In the genomic region with DNA sequence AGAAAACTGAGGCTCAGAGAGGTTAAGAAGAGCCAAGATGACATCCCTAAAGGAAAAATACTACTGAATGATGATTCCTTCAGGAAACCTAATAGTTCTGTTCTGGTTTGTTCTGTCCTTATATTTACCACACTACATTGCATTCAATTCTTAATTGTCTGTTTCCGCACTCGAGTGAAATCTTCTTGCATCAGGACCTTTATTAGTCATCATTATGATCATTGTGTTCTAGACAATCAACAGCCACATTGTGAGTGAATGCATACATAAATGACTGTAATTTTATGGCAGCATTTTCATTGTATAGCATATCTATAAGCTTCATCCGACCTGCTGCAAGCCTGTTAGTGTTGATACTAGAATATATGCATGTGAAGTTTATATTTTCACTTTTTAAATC, we compare ENCODE assay signal across 1 cellular context.
TF ChIP-seq lines count a peak whose summit lies in the region.

No MANE protein-coding gene starts in this region.

TF ChIP-seq in GM23338, 12 proteins besides CTCF, POLR2A, EP300 and RAD21 (continued from another document):
- TF ChIP-seq, protein P1, sequence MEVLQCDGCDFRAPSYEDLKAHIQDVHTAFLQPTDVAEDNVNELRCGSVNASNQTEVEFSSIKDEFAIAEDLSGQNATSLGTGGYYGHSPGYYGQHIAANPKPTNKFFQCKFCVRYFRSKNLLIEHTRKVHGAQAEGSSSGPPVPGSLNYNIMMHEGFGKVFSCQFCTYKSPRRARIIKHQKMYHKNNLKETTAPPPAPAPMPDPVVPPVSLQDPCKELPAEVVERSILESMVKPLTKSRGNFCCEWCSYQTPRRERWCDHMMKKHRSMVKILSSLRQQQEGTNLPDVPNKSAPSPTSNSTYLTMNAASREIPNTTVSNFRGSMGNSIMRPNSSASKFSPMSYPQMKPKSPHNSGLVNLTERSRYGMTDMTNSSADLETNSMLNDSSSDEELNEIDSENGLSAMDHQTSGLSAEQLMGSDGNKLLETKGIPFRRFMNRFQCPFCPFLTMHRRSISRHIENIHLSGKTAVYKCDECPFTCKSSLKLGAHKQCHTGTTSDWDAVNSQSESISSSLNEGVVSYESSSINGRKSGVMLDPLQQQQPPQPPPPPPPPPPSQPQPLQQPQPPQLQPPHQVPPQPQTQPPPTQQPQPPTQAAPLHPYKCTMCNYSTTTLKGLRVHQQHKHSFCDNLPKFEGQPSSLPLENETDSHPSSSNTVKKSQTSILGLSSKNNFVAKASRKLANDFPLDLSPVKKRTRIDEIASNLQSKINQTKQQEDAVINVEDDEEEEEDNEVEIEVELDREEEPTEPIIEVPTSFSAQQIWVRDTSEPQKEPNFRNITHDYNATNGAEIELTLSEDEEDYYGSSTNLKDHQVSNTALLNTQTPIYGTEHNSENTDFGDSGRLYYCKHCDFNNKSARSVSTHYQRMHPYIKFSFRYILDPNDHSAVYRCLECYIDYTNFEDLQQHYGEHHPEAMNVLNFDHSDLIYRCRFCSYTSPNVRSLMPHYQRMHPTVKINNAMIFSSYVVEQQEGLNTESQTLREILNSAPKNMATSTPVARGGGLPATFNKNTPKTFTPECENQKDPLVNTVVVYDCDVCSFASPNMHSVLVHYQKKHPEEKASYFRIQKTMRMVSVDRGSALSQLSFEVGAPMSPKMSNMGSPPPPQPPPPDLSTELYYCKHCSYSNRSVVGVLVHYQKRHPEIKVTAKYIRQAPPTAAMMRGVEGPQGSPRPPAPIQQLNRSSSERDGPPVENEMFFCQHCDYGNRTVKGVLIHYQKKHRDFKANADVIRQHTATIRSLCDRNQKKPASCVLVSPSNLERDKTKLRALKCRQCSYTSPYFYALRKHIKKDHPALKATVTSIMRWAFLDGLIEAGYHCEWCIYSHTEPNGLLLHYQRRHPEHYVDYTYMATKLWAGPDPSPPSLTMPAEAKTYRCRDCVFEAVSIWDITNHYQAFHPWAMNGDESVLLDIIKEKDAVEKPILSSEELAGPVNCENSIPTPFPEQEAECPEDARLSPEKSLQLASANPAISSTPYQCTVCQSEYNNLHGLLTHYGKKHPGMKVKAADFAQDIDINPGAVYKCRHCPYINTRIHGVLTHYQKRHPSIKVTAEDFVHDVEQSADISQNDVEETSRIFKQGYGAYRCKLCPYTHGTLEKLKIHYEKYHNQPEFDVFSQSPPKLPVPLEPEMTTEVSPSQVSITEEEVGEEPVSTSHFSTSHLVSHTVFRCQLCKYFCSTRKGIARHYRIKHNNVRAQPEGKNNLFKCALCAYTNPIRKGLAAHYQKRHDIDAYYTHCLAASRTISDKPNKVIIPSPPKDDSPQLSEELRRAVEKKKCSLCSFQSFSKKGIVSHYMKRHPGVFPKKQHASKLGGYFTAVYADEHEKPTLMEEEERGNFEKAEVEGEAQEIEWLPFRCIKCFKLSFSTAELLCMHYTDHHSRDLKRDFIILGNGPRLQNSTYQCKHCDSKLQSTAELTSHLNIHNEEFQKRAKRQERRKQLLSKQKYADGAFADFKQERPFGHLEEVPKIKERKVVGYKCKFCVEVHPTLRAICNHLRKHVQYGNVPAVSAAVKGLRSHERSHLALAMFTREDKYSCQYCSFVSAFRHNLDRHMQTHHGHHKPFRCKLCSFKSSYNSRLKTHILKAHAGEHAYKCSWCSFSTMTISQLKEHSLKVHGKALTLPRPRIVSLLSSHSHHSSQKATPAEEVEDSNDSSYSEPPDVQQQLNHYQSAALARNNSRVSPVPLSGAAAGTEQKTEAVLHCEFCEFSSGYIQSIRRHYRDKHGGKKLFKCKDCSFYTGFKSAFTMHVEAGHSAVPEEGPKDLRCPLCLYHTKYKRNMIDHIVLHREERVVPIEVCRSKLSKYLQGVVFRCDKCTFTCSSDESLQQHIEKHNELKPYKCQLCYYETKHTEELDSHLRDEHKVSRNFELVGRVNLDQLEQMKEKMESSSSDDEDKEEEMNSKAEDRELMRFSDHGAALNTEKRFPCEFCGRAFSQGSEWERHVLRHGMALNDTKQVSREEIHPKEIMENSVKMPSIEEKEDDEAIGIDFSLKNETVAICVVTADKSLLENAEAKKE (CRISPR knock-in tag; IDR thresholded peaks at IDR 0.05) = no peak
- TF ChIP-seq EZH2phosphoT487 (IDR thresholded peaks at IDR 0.05; ENCODE audit: unreplicated experiment) (no peak), JUNB (IDR thresholded peaks at IDR 0.05; ENCODE audit: unreplicated experiment) (no peak), ZNF331 (CRISPR knock-in tag; IDR thresholded peaks at IDR 0.05; ENCODE audit: low read depth) (no peak), NANOG (IDR thresholded peaks at IDR 0.05; ENCODE audit: borderline replicate concordance) (no peak), POLR2AphosphoS5 (IDR thresholded peaks at IDR 0.05; ENCODE audit: low read depth) (no peak)
- TF ChIP-seq, protein P2, sequence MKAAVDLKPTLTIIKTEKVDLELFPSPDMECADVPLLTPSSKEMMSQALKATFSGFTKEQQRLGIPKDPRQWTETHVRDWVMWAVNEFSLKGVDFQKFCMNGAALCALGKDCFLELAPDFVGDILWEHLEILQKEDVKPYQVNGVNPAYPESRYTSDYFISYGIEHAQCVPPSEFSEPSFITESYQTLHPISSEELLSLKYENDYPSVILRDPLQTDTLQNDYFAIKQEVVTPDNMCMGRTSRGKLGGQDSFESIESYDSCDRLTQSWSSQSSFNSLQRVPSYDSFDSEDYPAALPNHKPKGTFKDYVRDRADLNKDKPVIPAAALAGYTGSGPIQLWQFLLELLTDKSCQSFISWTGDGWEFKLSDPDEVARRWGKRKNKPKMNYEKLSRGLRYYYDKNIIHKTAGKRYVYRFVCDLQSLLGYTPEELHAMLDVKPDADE (IDR thresholded peaks at IDR 0.05) = no peak
